In genomic region chr3:45000823-45001222, GRCh38 we compare ENCODE assay signal across 26 cellular contexts. TPM values are rescaled to one million over a fixed set of nuclear protein-coding genes. Genes with fewer than 3 reads are reported as not detected.
A peak's percentile ranks its signal among the peaks of the same experiment; 100 is the strongest.
DNase-seq lines count a peak whose midpoint lies in the region; ATAC-seq and TF ChIP-seq lines count a peak whose summit lies in the region.
"Had no signal": no experiment of that assay in that cellular context is flagged by ENCODE, and none has a peak within 500 bp of the region (broad histone marks: within the 10 kb centered on the region; RNA-seq: fewer than 3 reads in every experiment).

No MANE protein-coding gene starts in this region.

- DNase-seq in activated CD8-positive, alpha-beta memory T cell treated with anti-CD3 and anti-CD28 coated beads, Interleukin-2, amount 10 ng/mL, durations not matched to agents 7 days and 5 days = no peak
- DNase-seq in activated CD8-positive, alpha-beta memory T cell treated with anti-CD3 and anti-CD28 coated beads, Interleukin-2, amount 50 U/mL, for 4 hours = no peak
- DNase-seq in Caki2 (ENCODE audit: low read depth) (peak; percentile 60), adrenal gland (peak; percentile 76 to 92 (median 87)), spleen (no peak), NCI-H748 treated with DMSO at 0.1 percent for 48 hours (lab: John Stamatoyannopoulos, UW) (no peak)
- no peak for DNase-seq in activated T-cell treated with anti-CD3 and anti-CD28 coated beads, Interleukin-2, amount 50 U/mL, for 1 hour
- DNase-seq: CD4-positive, alpha-beta T cell; DMS53; KBM-7; NCI-H1694; NCI-H2029 treated with DMSO at 0.1 percent for 48 hours; NCI-H446 treated with DMSO at 0.1 percent for 48 hours; NCI-H526; Right ventricle myocardium superior; RPMI8226 had no signal

- peaks cover 3% of the 10 kb centered on the region for H3K9me3 Mint-ChIP-seq in activated CD8-positive, alpha-beta memory T cell treated with anti-CD3 and anti-CD28 coated beads, Interleukin-2, amount 10 ng/mL, durations not matched to agents 7 days and 5 days (ENCODE audit: low read depth)
- H3K9me3 Mint-ChIP-seq: CD4-positive, alpha-beta T cell had no signal

- H3K4me1 ChIP-seq in adrenal gland (replicated peaks in 1 of 2) (peaks cover 24 to 31% of the 10 kb centered on the region in 2 donors), spleen (peaks cover 0 to 8% (median 4%) of the 10 kb centered on the region in 6 donors)
- H3K4me1 ChIP-seq: BLaER1 had no signal

- peaks cover 65% of the 10 kb centered on the region for H3K36me3 Mint-ChIP-seq in activated CD8-positive, alpha-beta memory T cell treated with anti-CD3 and anti-CD28 coated beads, Interleukin-2, amount 10 ng/mL, durations not matched to agents 7 days and 5 days

- in situ Hi-C loops in Caki2 (cut with HindIII; ENCODE audit: low pct_unique_long_range_greater_than_20kb, low sequenced_read_pairs) = no loop called here

- CTCF ChIA-PET in activated CD8-positive, alpha-beta memory T cell treated with anti-CD3 and anti-CD28 coated beads, Interleukin-2, amount 10 ng/mL, durations not matched to agents 7 days and 5 days (lab: Charles Lee) = interaction anchor here (0.7 to 1.6 kb wide), 4 partner anchors 9 to 208 kb away, joined by 3 to 4 read pairs (median 4); no protein-coding TSS in a partner anchor

- H3K27me3 ChIP-seq in adrenal gland (no peaks in the 10 kb centered on the region), spleen (replicated peaks in 1 of 7) (no peaks in the 10 kb centered on the region)
- H3K27me3 ChIP-seq: BLaER1, SJSA1 had no signal

- intact Hi-C loops in adrenal gland (cut with DNase I) (no loop called here), spleen (cut with DNase I; ENCODE audit: low total_unique reads) (no loop called here)

- TF ChIP-seq POLR2A in adrenal gland (IDR thresholded peaks at IDR 0.05) (peak in 1 of 2 donors; percentile 40), spleen (IDR thresholded peaks at IDR 0.05) (peak in 1 of 3 donors; percentile 22)

- no peak overlapping the region for H3K4me3 Mint-ChIP-seq in activated CD8-positive, alpha-beta memory T cell treated with anti-CD3 and anti-CD28 coated beads, Interleukin-2, amount 10 ng/mL, durations not matched to agents 7 days and 5 days
- H3K4me3 Mint-ChIP-seq: CD4-positive, alpha-beta T cell had no signal

- H3K9me3 ChIP-seq in adrenal gland (replicated peaks in 1 of 3) (no peaks in the 10 kb centered on the region), spleen (peaks cover 0 to 12% (median 4%) of the 10 kb centered on the region in 8 donors)
- H3K9me3 ChIP-seq: SJSA1 had no signal

- no peak for ATAC-seq in activated CD8-positive, alpha-beta memory T cell treated with anti-CD3 and anti-CD28 coated beads, Interleukin-2, amount 10 ng/mL, durations not matched to agents 7 days and 5 days
- no peak for ATAC-seq in HG02763 (IDR thresholded peaks at IDR 0.05; ENCODE audit: unreplicated experiment)
- ATAC-seq: HCT116 had no signal

- H3K27me3 Mint-ChIP-seq in activated CD8-positive, alpha-beta memory T cell treated with anti-CD3 and anti-CD28 coated beads, Interleukin-2, amount 10 ng/mL, durations not matched to agents 7 days and 5 days = no peaks in the 10 kb centered on the region
- H3K27me3 Mint-ChIP-seq: CD4-positive, alpha-beta T cell had no signal

- no peak for TF ChIP-seq CTCF in adrenal gland (IDR thresholded peaks at IDR 0.05)
- TF ChIP-seq CTCF in spleen (IDR thresholded peaks at IDR 0.05 in 8 of 11, conservative IDR thresholded peaks at IDR 0.05 in 3 of 11) = no peak

- peaks cover 24% of the 10 kb centered on the region for H3K4me1 Mint-ChIP-seq in activated CD8-positive, alpha-beta memory T cell treated with anti-CD3 and anti-CD28 coated beads, Interleukin-2, amount 10 ng/mL, durations not matched to agents 7 days and 5 days

- H3K36me3 ChIP-seq in adrenal gland (replicated peaks in 1 of 2) = peaks cover 0 to 67% of the 10 kb centered on the region in 2 donors
- peaks cover 0 to 100% (median 61%) of the 10 kb centered on the region in 6 donors for H3K36me3 ChIP-seq in spleen

- H3K27ac Mint-ChIP-seq in activated CD8-positive, alpha-beta memory T cell treated with anti-CD3 and anti-CD28 coated beads, Interleukin-2, amount 10 ng/mL, durations not matched to agents 7 days and 5 days = peak overlapping the region; percentile 35

- H3K4me3 ChIP-seq in adrenal gland = no peak overlapping the region
- no peak overlapping the region for H3K4me3 ChIP-seq in spleen
- H3K4me3 ChIP-seq: BLaER1, SJSA1 had no signal

- 49 to 54% (median 50%) methylated on average over 4 of the region's 4 CpGs for WGBS in adrenal gland, 4 donors
- WGBS in spleen, 5 donors = 74 to 91% (median 80%) methylated on average over 4 of the region's 4 CpGs

- H3K27ac ChIP-seq in adrenal gland (peak overlapping the region; percentile 50 to 87 (median 56)), spleen (peak overlapping the region; percentile 14 to 77 (median 58))
- H3K27ac ChIP-seq: BLaER1, SJSA1 had no signal

RNA-seq across cellular contexts. Expression of gene EXOSC7, which starts 24.8 kb away (rescaled TPM):
- total RNA-seq in activated CD8-positive, alpha-beta memory T cell treated with anti-CD3 and anti-CD28 coated beads, Interleukin-2, amount 10 ng/mL, durations not matched to agents 7 days and 5 days = 10 to 100 TPM; 51.3 to 66.1 TPM
- total RNA-seq in Caki2 (2014; rRNA removed; shearing (Covaris generic); ENCODE audit: low replicate concordance) = 24.0 and 28.1 TPM in 2 replicates
- total RNA-seq in adrenal gland = 100 to 1,000 TPM in 4 of 8 donors, 10 to 100 TPM in 4; 72.9 to 214 (median 97.7) TPM
- polyA plus RNA-seq in adrenal gland = 10 to 100 TPM; 68.9 to 80.2 (median 73.4) TPM
- total RNA-seq in spleen = 10 to 100 TPM; 28.4 to 42.8 (median 33.6) TPM
- 10 to 100 TPM; 32.1 to 43.7 (median 43.1) TPM for polyA plus RNA-seq in spleen

RNA-seq across cellular contexts. Expression of gene ZDHHC3, which starts 24.8 kb away (rescaled TPM):
- 10 to 100 TPM; 54.0 to 54.9 TPM for total RNA-seq in activated CD8-positive, alpha-beta memory T cell treated with anti-CD3 and anti-CD28 coated beads, Interleukin-2, amount 10 ng/mL, durations not matched to agents 7 days and 5 days
- 56.6 and 76.1 TPM in 2 replicates for total RNA-seq in Caki2 (2014; rRNA removed; shearing (Covaris generic); ENCODE audit: low replicate concordance)
- total RNA-seq in adrenal gland (100 to 1,000 TPM in 4 of 8 donors, 10 to 100 TPM in 4; 80.1 to 143 (median 99.2) TPM), spleen (10 to 100 TPM; 57.3 to 79.2 (median 70.1) TPM)
- polyA plus RNA-seq in adrenal gland (100 to 1,000 TPM in 1 of 3 donors, 10 to 100 TPM in 2; 30.1 to 148 (median 34.7) TPM), spleen (10 to 100 TPM; 15.2 to 25.3 (median 17.4) TPM)

RNA-seq across cellular contexts. Expression of gene CLEC3B, which starts 25.3 kb away (rescaled TPM):
- not detected for total RNA-seq in activated CD8-positive, alpha-beta memory T cell treated with anti-CD3 and anti-CD28 coated beads, Interleukin-2, amount 10 ng/mL, durations not matched to agents 7 days and 5 days
- not detected in 2 replicates for total RNA-seq in Caki2 (2014; rRNA removed; shearing (Covaris generic); ENCODE audit: low replicate concordance)
- total RNA-seq in adrenal gland = 100 to 1,000 TPM in 3 of 8 donors, 10 to 100 TPM in 5; 20.7 to 110 (median 73.1) TPM
- polyA plus RNA-seq in adrenal gland = 100 to 1,000 TPM in 2 of 3 donors, 1 to 10 TPM in 1; 5.1 to 251 (median 177) TPM
- total RNA-seq in spleen = 100 to 1,000 TPM; 156 to 409 (median 295) TPM
- polyA plus RNA-seq in spleen = 100 to 1,000 TPM in 1 of 3 donors, 10 to 100 TPM in 2; 68.6 to 225 (median 91.3) TPM
- total RNA-seq: A172, Daoy, G401, H1, HT-29, MCF 10A had no signal

Comparison
In these comparisons a context has a peak if more than half of its experiments do, and no peak if none do; other contexts are left out.
1. DNase-seq: peak in Caki2 (single experiment) and adrenal gland (7 of 7); none in activated CD8-positive, alpha-beta memory T cell treated with anti-CD3 and anti-CD28 coated beads, Interleukin-2, amount 10 ng/mL, durations not matched to agents 7 days and 5 days (single experiment), activated CD8-positive, alpha-beta memory T cell treated with anti-CD3 and anti-CD28 coated beads, Interleukin-2, amount 50 U/mL, for 4 hours (single experiment), spleen (single experiment), activated T-cell treated with anti-CD3 and anti-CD28 coated beads, Interleukin-2, amount 50 U/mL, for 1 hour (single experiment) and NCI-H748 treated with DMSO at 0.1 percent for 48 hours (single experiment).
2. RNA of gene CLEC3B, which starts 25.3 kb away (total RNA-seq): 156 to 409 TPM in spleen and 20.7 to 110 TPM in adrenal gland; not detected in activated CD8-positive, alpha-beta memory T cell treated with anti-CD3 and anti-CD28 coated beads, Interleukin-2, amount 10 ng/mL, durations not matched to agents 7 days and 5 days and not detected in Caki2; every median in the first group is over 10 times any median in the second.